Comparison of ENCODE assay signal across 8 cellular contexts in the genomic region with DNA sequence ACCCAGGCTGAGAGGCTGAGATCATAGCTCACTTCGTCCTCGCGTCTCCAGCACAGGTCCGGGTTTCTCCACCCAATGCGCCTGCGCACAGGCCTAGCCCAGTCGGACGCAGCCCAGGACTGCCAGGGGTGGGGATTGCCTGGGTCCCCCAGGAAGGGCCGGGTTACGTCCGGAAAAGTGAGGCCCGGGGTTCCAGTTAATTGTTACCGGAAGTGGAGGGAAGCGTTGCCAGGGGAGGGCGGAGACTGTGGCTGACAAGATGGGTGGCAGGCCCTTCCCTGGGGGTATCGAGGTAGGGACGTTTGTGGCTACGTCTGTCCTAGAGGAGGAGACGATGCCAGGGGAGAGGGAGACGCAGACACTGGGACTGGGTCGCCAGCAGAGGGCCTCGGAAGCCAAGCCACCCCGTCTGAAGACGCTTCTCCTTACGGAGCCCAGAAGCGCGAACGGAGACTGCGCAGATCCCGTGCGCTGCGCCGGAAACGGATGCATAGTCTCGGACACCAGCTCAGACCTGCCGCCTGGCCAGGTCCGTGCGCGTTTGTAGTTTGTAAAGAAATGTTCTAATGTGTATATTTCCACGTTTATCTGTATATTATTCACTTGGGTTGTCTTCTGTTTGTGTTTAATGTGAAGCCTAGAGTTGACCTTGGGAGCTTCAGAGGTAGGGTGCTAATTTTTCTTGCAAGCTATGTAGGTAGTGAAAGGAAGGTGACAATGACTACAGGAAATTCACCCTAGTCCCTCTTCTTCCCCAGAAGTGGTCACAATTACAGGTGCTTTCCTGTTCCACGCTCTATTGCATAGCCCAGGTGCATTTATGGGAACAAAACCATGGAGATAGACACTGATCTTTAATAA. TPM values are rescaled to one million over a fixed set of nuclear protein-coding genes. Genes with fewer than 3 reads are reported as not detected.
DNase-seq lines count a peak whose midpoint lies in the region; ATAC-seq and TF ChIP-seq lines count a peak whose summit lies in the region.

No MANE protein-coding gene starts in this region.

- 1% methylated on average over 41 of the region's 41 CpGs for WGBS in right cardiac atrium

- H3K4me1 ChIP-seq in right cardiac atrium (ENCODE audit: control insufficient read depth, insufficient read depth, low read length) (no peaks in the 10 kb centered on the region), uterus (peaks cover 4 to 9% of the 10 kb centered on the region in 2 donors)

- ATAC-seq in HG02763 (IDR thresholded peaks at IDR 0.05; ENCODE audit: unreplicated experiment) (peak; percentile 58), right cardiac atrium (peak; percentile 96)

- H3K4me3 ChIP-seq in right cardiac atrium (ENCODE audit: low read length) = peak overlapping the region; percentile 64
- peak overlapping the region; percentile 44 to 53 for H3K4me3 ChIP-seq in uterus

- H3K36me3 ChIP-seq in uterus = no peaks in the 10 kb centered on the region

- H3K27ac ChIP-seq in right cardiac atrium (ENCODE audit: low read length) (peak overlapping the region; percentile 96), uterus (peak overlapping the region; percentile 92 to 93)

- no peaks in the 10 kb centered on the region for H3K9me3 ChIP-seq in right cardiac atrium (ENCODE audit: control insufficient read depth, low read length)
- no peaks in the 10 kb centered on the region for H3K9me3 ChIP-seq in uterus

- TF ChIP-seq CTCF in GM12873 (IDR thresholded peaks at IDR 0.05; ENCODE audit: insufficient read depth, low read depth, low read length, missing control alignments) (peak; percentile 81), uterus (IDR thresholded peaks at IDR 0.05) (peak; percentile 46 to 78 (median 72))

- H3K27me3 ChIP-seq in right cardiac atrium (ENCODE audit: control insufficient read depth, insufficient read depth) (no peaks in the 10 kb centered on the region), uterus (no peaks in the 10 kb centered on the region)

- TF ChIP-seq POLR2A in uterus (IDR thresholded peaks at IDR 0.05) = peak in 1 of 2 donors; percentile 25

- intact Hi-C loops in right cardiac atrium (cut with DNase I) = loop anchor here in 1 of 4 donors (10.0 kb wide), 2 partner anchors 575 to 585 kb away; a partner anchor contains a TSS
- intact Hi-C loops in uterus (cut with DNase I; ENCODE audit: low total_unique reads) = no loop called here

- DNase-seq in NCI-H1417 treated with DMSO at 0.1 percent for 48 hours (lab: John Stamatoyannopoulos, UW) = peak; percentile 89
- peak; percentile 76 to 94 (median 80) for DNase-seq in T-helper 1 cell
- peak; percentile 80 for DNase-seq in amniotic stem cell (lab: John Stamatoyannopoulos, UW)
- DNase-seq in right cardiac atrium = peak; percentile 95 to 97 (median 97)
- peak; percentile 62 for DNase-seq in pulmonary artery endothelial cell (ENCODE audit: low read depth, low spot score)
- peak; percentile 89 to 91 for DNase-seq in uterus

RNA-seq across cellular contexts. Expression of a gene that starts 7.3 kb away (rescaled TPM):
- total RNA-seq in right cardiac atrium = 10 to 100 TPM; 43.6 to 65.0 (median 54.9) TPM
- polyA plus RNA-seq in right cardiac atrium = 63.6 TPM
- total RNA-seq in pulmonary artery endothelial cell = 64.6 and 233 TPM in 2 replicates
- 100 to 1,000 TPM; 103 to 232 (median 141) TPM for total RNA-seq in uterus

RNA-seq across cellular contexts. Expression of a gene that starts 7.6 kb away (rescaled TPM):
- total RNA-seq in right cardiac atrium (10 to 100 TPM; 29.7 to 40.5 (median 39.8) TPM), pulmonary artery endothelial cell (37.2 and 38.3 TPM in 2 replicates), uterus (10 to 100 TPM; 45.3 to 52.1 (median 47.9) TPM)
- polyA plus RNA-seq in right cardiac atrium = 63.2 TPM

RNA-seq across cellular contexts. Expression of a gene that starts 32.4 kb away (rescaled TPM):
- total RNA-seq in right cardiac atrium = under 1 TPM in 3 of 4 donors, not detected in 1; 0.18 to 0.37 (median 0.37) TPM
- polyA plus RNA-seq in right cardiac atrium = 0.16 TPM
- not detected in 2 replicates for total RNA-seq in pulmonary artery endothelial cell
- 1 to 10 TPM in 1 of 4 donors, not detected in 3; 1.5 TPM for total RNA-seq in uterus

Comparison
In these comparisons a context has a peak if more than half of its experiments do, and no peak if none do; other contexts are left out.
1. Peak in every context shown above with its lines: DNase-seq, ATAC-seq, H3K4me3 ChIP-seq and H3K27ac ChIP-seq.